ENCODE assay signal across 14 cellular contexts in the genomic region with DNA sequence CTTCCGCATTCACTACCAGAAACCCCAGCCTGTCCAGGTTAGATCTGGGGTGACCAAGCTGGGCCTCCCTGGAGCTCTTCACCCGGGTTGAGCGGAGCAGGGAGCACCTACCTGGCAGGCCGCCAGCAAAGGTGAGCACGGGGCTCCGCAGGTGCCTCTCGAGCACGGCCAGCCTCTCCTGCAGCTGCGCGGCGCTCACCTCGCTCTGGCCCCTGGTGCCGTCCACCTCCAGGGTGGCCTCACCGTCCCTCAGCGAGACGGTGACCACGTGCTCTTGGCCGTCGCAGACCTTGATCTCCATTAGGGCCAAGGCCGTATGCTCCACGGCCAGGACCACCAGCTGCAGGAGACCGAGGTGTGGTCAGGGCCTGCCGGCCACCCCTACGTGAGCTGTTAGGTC. TPM values are rescaled to one million over a fixed set of nuclear protein-coding genes. Genes with fewer than 3 reads are reported as not detected.
DNase-seq lines count a peak whose midpoint lies in the region; ATAC-seq, FAIRE-seq and TF ChIP-seq lines count a peak whose summit lies in the region.
"Had no signal": no experiment of that assay in that cellular context is flagged by ENCODE, and none has a peak within 500 bp of the region (broad histone marks: within the 10 kb centered on the region; RNA-seq: fewer than 3 reads in every experiment).

No MANE protein-coding gene starts in this region.

- H3K4me1 Mint-ChIP-seq in MCF 10A (ENCODE audit: insufficient read depth, unreplicated experiment), result peaks cover 24% of the 10 kb centered on the region

- H3K9me3 Mint-ChIP-seq in MCF 10A (ENCODE audit: unreplicated experiment), result no peaks in the 10 kb centered on the region
- H3K9me3 Mint-ChIP-seq: activated CD8-positive, alpha-beta T cell treated with anti-CD3 and anti-CD28 coated beads for 36 hours had no signal

- H3K27me3 ChIP-seq in GM23248 (replicated peaks; ENCODE audit: insufficient read depth), result no peaks in the 10 kb centered on the region
- H3K27me3 ChIP-seq in keratinocyte (ENCODE audit: control insufficient read depth, extremely low read depth, insufficient read depth, low read length), result no peaks in the 10 kb centered on the region
- H3K27me3 ChIP-seq in stomach, result no peaks in the 10 kb centered on the region
- H3K27me3 ChIP-seq: MG63, Peyer's patch had no signal

- dilution Hi-C loops in keratinocyte (cut with MboI; ENCODE audit: extremely low pct_ligation_motif_present, low sequenced_read_pairs), result no loop called here

- H3K9me3 ChIP-seq in GM23248 (ENCODE audit: low read depth), result no peaks in the 10 kb centered on the region
- no peaks in the 10 kb centered on the region for H3K9me3 ChIP-seq in keratinocyte (ENCODE audit: control insufficient read depth, low read depth, low read length)
- H3K9me3 ChIP-seq in stomach, result no peaks in the 10 kb centered on the region
- H3K9me3 ChIP-seq: MG63, Peyer's patch had no signal

- no peak for ATAC-seq in stimulated activated naive CD8-positive, alpha-beta T cell treated with anti-CD3 and anti-CD28 coated beads, Interleukin-15, Interleukin-2, amounts not matched to agents 100 U/mL and 50 U/mL, for 24 hours
- ATAC-seq in GM18498 (IDR thresholded peaks at IDR 0.05; ENCODE audit: unreplicated experiment) (no peak), GM18867 (IDR thresholded peaks at IDR 0.05; ENCODE audit: unreplicated experiment) (no peak)
- ATAC-seq: activated CD8-positive, alpha-beta T cell treated with anti-CD3 and anti-CD28 coated beads for 36 hours; naive thymus-derived CD4-positive, alpha-beta T cell had no signal

- peaks cover 45% of the 10 kb centered on the region for H3F3A ChIP-seq in GM23248 (ENCODE audit: insufficient read depth)

- peak overlapping the region; percentile 58 for H3K4me3 Mint-ChIP-seq in MCF 10A (ENCODE audit: unreplicated experiment)
- H3K4me3 Mint-ChIP-seq: activated CD8-positive, alpha-beta T cell treated with anti-CD3 and anti-CD28 coated beads for 36 hours; naive thymus-derived CD4-positive, alpha-beta T cell had no signal

- DNase-seq in GM23248 (no peak), MCF 10A (ENCODE audit: unreplicated experiment) (no peak), keratinocyte (ENCODE audit: low read depth, low spot score) (no peak), stomach (no peak), occipital lobe (lab: John Stamatoyannopoulos, UW) (no peak)
- no peak for DNase-seq in stimulated activated naive CD8-positive, alpha-beta T cell treated with anti-CD3 and anti-CD28 coated beads, Interleukin-15, Interleukin-2, amounts not matched to agents 100 U/mL and 50 U/mL, for 24 hours
- DNase-seq: activated CD8-positive, alpha-beta T cell treated with anti-CD3 and anti-CD28 coated beads for 36 hours; activated gamma-delta T cell treated with Interleukin-2 at 50 U/mL for 16 hours; naive thymus-derived CD4-positive, alpha-beta T cell had no signal

- H3K36me3 Mint-ChIP-seq in MCF 10A (ENCODE audit: insufficient read depth, unreplicated experiment), result peaks cover 61% of the 10 kb centered on the region

- H3K27ac ChIP-seq in GM23248 (peak overlapping the region; percentile 93), keratinocyte (ENCODE audit: control insufficient read depth, insufficient read depth, low read length) (peak overlapping the region; percentile 60), stomach (peak overlapping the region; percentile 54 to 86 (median 81))
- H3K27ac ChIP-seq: HL-60 had no signal

- BruUV-seq in MCF 10A (replicated peaks; lab: Mats Ljungman, UMichigan), result no TSS peak

- POLR2A ChIA-PET in MCF 10A (lab: Yijun Ruan, JAX), result interaction anchor here (0.6 to 3.8 kb wide), 10 partner anchors 11 to 329 kb away, joined by 3 to 45 read pairs (median 5); partner anchors contain the start of gene GAS6

- H4K20me1 ChIP-seq in GM23248 (ENCODE audit: insufficient read depth), result no peaks in the 10 kb centered on the region
- peaks cover 11% of the 10 kb centered on the region for H4K20me1 ChIP-seq in keratinocyte (ENCODE audit: control insufficient read depth, extremely low read depth, insufficient read depth, low read length)

- WGBS in GM23248 (ENCODE audit: low coverage in 1 of 2, low lambda C conversion rate in 2 of 2, missing lambda C conversion rate in 2 of 2), 2 experiments, result 91 to 92% methylated on average over 24 of the region's 24 CpGs
- 88 to 94% (median 91%) methylated on average over 19 to 24 of the region's 24 CpGs for WGBS in stomach, 5 donors

- TF ChIP-seq EP300 in stomach (IDR thresholded peaks at IDR 0.05), result no peak

- no peak overlapping the region for H2AFZ ChIP-seq in GM23248
- H2AFZ ChIP-seq in keratinocyte (ENCODE audit: control insufficient read depth, low read length), result no peak overlapping the region

- peaks cover 27% of the 10 kb centered on the region for H3K36me3 ChIP-seq in GM23248 (ENCODE audit: low read depth)
- peaks cover 23 to 36% of the 10 kb centered on the region in 2 experiments for H3K36me3 ChIP-seq in keratinocyte (ENCODE audit: control insufficient read depth in 2 of 2, extremely low read depth in 1 of 2, insufficient read depth in 2 of 2, low read length in 2 of 2)
- peaks cover 17 to 68% (median 53%) of the 10 kb centered on the region in 4 donors for H3K36me3 ChIP-seq in stomach

- no peak for TF ChIP-seq POLR2A in stomach (IDR thresholded peaks at IDR 0.05)

- H3K4me1 ChIP-seq in GM23248 (ENCODE audit: insufficient read depth), result peaks cover 24% of the 10 kb centered on the region
- H3K4me1 ChIP-seq in keratinocyte (ENCODE audit: control insufficient read depth, extremely low read depth, insufficient read depth, low read length), result peaks cover 24% of the 10 kb centered on the region
- peaks cover 18 to 44% (median 32%) of the 10 kb centered on the region in 4 donors for H3K4me1 ChIP-seq in stomach

- CTCF ChIA-PET in MCF 10A (lab: Yijun Ruan, JAX), result interaction anchor here (0.9 to 2.4 kb wide), 6 partner anchors 16 to 404 kb away, joined by 3 to 11 read pairs (median 5); no protein-coding TSS in a partner anchor

- in situ Hi-C loops in GM23248 (cut with MboI), result no loop called here

- H3K79me2 ChIP-seq in GM23248 (ENCODE audit: insufficient read depth), result no peaks in the 10 kb centered on the region; the same call in 1 of the 2 replicates
- H3K79me2 ChIP-seq in keratinocyte (ENCODE audit: control insufficient read depth, insufficient read depth, low read length), result peaks cover under 1% of the 10 kb centered on the region

- no peak for FAIRE-seq in keratinocyte (lab: Jason Lieb, UNC)

- H3K4me3 ChIP-seq in GM23248 (peak overlapping the region; percentile 12; the same call in 1 of the 2 replicates), keratinocyte (ENCODE audit: control insufficient read depth in 2 of 3, extremely low read depth in 1 of 3, insufficient read depth in 2 of 3, low read depth in 1 of 3, low read length in 3 of 3) (peak overlapping the region in 1 of 3 experiments; percentile 34), stomach (no peak overlapping the region)
- H3K4me3 ChIP-seq: MG63, Peyer's patch had no signal

- H3K4me2 ChIP-seq in GM23248 (ENCODE audit: unreplicated experiment) (peak overlapping the region; percentile 70), keratinocyte (ENCODE audit: control insufficient read depth, extremely low read depth, insufficient read depth, low read depth, low read length) (peak overlapping the region; percentile 37)

- intact Hi-C loops in MCF 10A (cut with micrococcal nuclease), result loop anchor here (1.0 to 2.0 kb wide), 3 partner anchors 15 to 75 kb away; no protein-coding TSS in a partner anchor
- intact Hi-C loops in stomach (cut with DNase I; ENCODE audit: low total_unique reads), result no loop called here

- TF ChIP-seq CTCF in MCF 10A (IDR thresholded peaks at IDR 0.05; ENCODE audit: unreplicated experiment) (no peak), keratinocyte (optimal IDR thresholded peaks at IDR 0.05 in 1 of 3, IDR thresholded peaks at IDR 0.05 in 1 of 3, conservative IDR thresholded peaks at IDR 0.05 in 1 of 3; ENCODE audit: extremely low read depth in 1 of 3, insufficient read depth in 2 of 3, low read length in 3 of 3) (no peak), stomach (IDR thresholded peaks at IDR 0.05) (no peak)

- H3K9ac ChIP-seq in GM23248 (peak overlapping the region; percentile 72), keratinocyte (ENCODE audit: control insufficient read depth, extremely low read depth, insufficient read depth, low read length) (peak overlapping the region; percentile 50)

- H3K9me2 ChIP-seq in GM23248 (ENCODE audit: insufficient read depth), result no peaks in the 10 kb centered on the region

- H3K27me3 Mint-ChIP-seq in MCF 10A (ENCODE audit: insufficient read depth, unreplicated experiment), result no peaks in the 10 kb centered on the region
- H3K27me3 Mint-ChIP-seq: activated CD8-positive, alpha-beta T cell treated with anti-CD3 and anti-CD28 coated beads for 36 hours; naive thymus-derived CD4-positive, alpha-beta T cell had no signal

- H3K27ac Mint-ChIP-seq in MCF 10A (ENCODE audit: low read depth, unreplicated experiment), result peak overlapping the region; percentile 50
- H3K27ac Mint-ChIP-seq: activated CD8-positive, alpha-beta T cell treated with anti-CD3 and anti-CD28 coated beads for 36 hours; naive thymus-derived CD4-positive, alpha-beta T cell had no signal

- no peaks in the 10 kb centered on the region for H3K9me1 ChIP-seq in keratinocyte (ENCODE audit: control insufficient read depth, extremely low read depth, insufficient read depth, low read length)

RNA-seq across cellular contexts. Expression of gene GAS6, which starts 42.0 kb away (rescaled TPM):
- 998 and 1,035 TPM in 2 replicates for total RNA-seq in GM23248 (2014; rRNA removed; shearing (Covaris generic))
- polyA plus RNA-seq in GM23248 (2016; fragmentation: Nextera tagmentation; extraction: Ambion mirVana), result 822 and 865 TPM in 2 replicates
- 58.9 and 92.3 TPM in 2 replicates for total RNA-seq in MCF 10A (2022)
- polyA plus RNA-seq in keratinocyte, result 163 to 267 TPM (median 166 TPM) in 3 replicates
- 97.3 TPM for polyA plus RNA-seq in keratinocyte (2011; ENCODE audit: low read depth)
- polyA plus RNA-seq in keratinocyte (2011; cell fraction: cytosol; rRNA removed), result 121 and 265 TPM in 2 replicates
- 353 and 513 TPM in 2 replicates for polyA plus RNA-seq in keratinocyte (2011; cell fraction: nucleus; rRNA removed)
- 57.5 and 273 TPM in 2 replicates for polyA plus RNA-seq in keratinocyte (2012; ENCODE audit: low replicate concordance)
- polyA minus RNA-seq in keratinocyte, result 77.0 to 179 TPM (median 83.9 TPM) in 3 replicates
- polyA minus RNA-seq in keratinocyte (2011; cell fraction: cytosol; rRNA and poly(A)+ RNA removed), result 246 TPM
- 176 and 206 TPM in 2 replicates for polyA minus RNA-seq in keratinocyte (2011; cell fraction: nucleus; rRNA and poly(A)+ RNA removed)
- 100 to 1,000 TPM in 2 of 5 donors, 10 to 100 TPM in 3; 31.4 to 409 (median 93.4) TPM for total RNA-seq in stomach
- 100 to 1,000 TPM in 1 of 3 donors, 10 to 100 TPM in 2; 34.7 to 109 (median 62.0) TPM for polyA plus RNA-seq in stomach
- total RNA-seq in occipital lobe, result 21.8 TPM
